Comparison of ENCODE assay signal across 1 cellular context in genomic region chr9:19901586-19901985, GRCh38.
A peak's percentile ranks its signal among the peaks of the same experiment; 100 is the strongest.
TF ChIP-seq lines count a peak whose summit lies in the region.

No MANE protein-coding gene starts in this region.

TF ChIP-seq in K562, 482 proteins besides CTCF, POLR2A, EP300 and RAD21 (continued from another document and continues in another):
- TF ChIP-seq CHD7 (IDR thresholded peaks at IDR 0.05; ENCODE audit: low read depth, low read length) = no peak
- TF ChIP-seq SIX5 (IDR thresholded peaks at IDR 0.05; ENCODE audit: borderline replicate concordance in 1 of 2, insufficient read depth in 1 of 2, low read depth in 1 of 2, low read length in 2 of 2) = no peak
- no peak for TF ChIP-seq ZNF316 (IDR thresholded peaks at IDR 0.05)
- TF ChIP-seq EP400 (IDR thresholded peaks at IDR 0.05) = no peak
- no peak for TF ChIP-seq SMAD4 (CRISPR knock-in tag; conservative IDR thresholded peaks at IDR 0.05)
- TF ChIP-seq E2F8 (IDR thresholded peaks at IDR 0.05; ENCODE audit: low read depth, partially characterized antibody) = no peak
- no peak for TF ChIP-seq RFX5 (IDR thresholded peaks at IDR 0.05; ENCODE audit: low read depth, low read length)
- peak; percentile 52 for TF ChIP-seq TAL1 (IDR thresholded peaks at IDR 0.05)
- TF ChIP-seq CBFA2T3 (IDR thresholded peaks at IDR 0.05) = peak; percentile 81
- no peak for TF ChIP-seq NR0B1 (IDR thresholded peaks at IDR 0.05; ENCODE audit: partially characterized antibody)
- no peak for TF ChIP-seq HIVEP1 (CRISPR knock-in tag; IDR thresholded peaks at IDR 0.05)
- peak; percentile 99 for TF ChIP-seq HMBOX1 (IDR thresholded peaks at IDR 0.05)
- TF ChIP-seq ZNF121 (CRISPR knock-in tag; conservative IDR thresholded peaks at IDR 0.05) = no peak
- TF ChIP-seq ZBTB12 (CRISPR knock-in tag; IDR thresholded peaks at IDR 0.05) = no peak
- no peak for TF ChIP-seq REST (CRISPR knock-in tag; IDR thresholded peaks at IDR 0.05; ENCODE audit: low read depth)
- no peak for TF ChIP-seq XRCC3 (IDR thresholded peaks at IDR 0.05)
- no peak for TF ChIP-seq SNIP1 (IDR thresholded peaks at IDR 0.05; ENCODE audit: low read depth)
- TF ChIP-seq STAG1 (CRISPR knock-in tag; IDR thresholded peaks at IDR 0.05; ENCODE audit: borderline replicate concordance) = no peak
- TF ChIP-seq GATA2 (CRISPR knock-in tag; IDR thresholded peaks at IDR 0.05) = peak; percentile 49; the same call in 1 of the 2 replicates
- no peak for TF ChIP-seq CTBP1 (IDR thresholded peaks at IDR 0.05; ENCODE audit: borderline replicate concordance)
- TF ChIP-seq ZNF232 (CRISPR knock-in tag; IDR thresholded peaks at IDR 0.05) = no peak
- TF ChIP-seq LCOR (CRISPR knock-in tag; IDR thresholded peaks at IDR 0.05) = peak; percentile 44; the same call in 1 of the 2 replicates
- TF ChIP-seq KLF16 (IDR thresholded peaks at IDR 0.05) = peak; percentile 54; the same call in 1 of the 2 replicates
- TF ChIP-seq PHF20 (IDR thresholded peaks at IDR 0.05; ENCODE audit: partially characterized antibody) = no peak
- TF ChIP-seq FOXM1 (IDR thresholded peaks at IDR 0.05; ENCODE audit: low read depth) = no peak
- TF ChIP-seq FOXM1 (CRISPR knock-in tag; IDR thresholded peaks at IDR 0.05; ENCODE audit: low read depth) = no peak
- TF ChIP-seq FOXA1 (IDR thresholded peaks at IDR 0.05; ENCODE audit: borderline replicate concordance) = no peak
- no peak for TF ChIP-seq ZKSCAN3 (CRISPR knock-in tag; IDR thresholded peaks at IDR 0.05)
- no peak for TF ChIP-seq ADNP (tag; IDR thresholded peaks at IDR 0.05)
- no peak for TF ChIP-seq ZNF561 (CRISPR knock-in tag; conservative IDR thresholded peaks at IDR 0.05)
- TF ChIP-seq SMARCA4 (IDR thresholded peaks at IDR 0.05) = peak; percentile 52; the same call in 1 of the 2 replicates
- TF ChIP-seq MCM7 (IDR thresholded peaks at IDR 0.05) = no peak
- no peak for TF ChIP-seq ZNF146 (CRISPR knock-in tag; IDR thresholded peaks at IDR 0.05; ENCODE audit: unreplicated experiment)
- no peak for TF ChIP-seq TFAM (CRISPR knock-in tag; conservative IDR thresholded peaks at IDR 0.05)
- no peak for TF ChIP-seq ATF7 (IDR thresholded peaks at IDR 0.05)
- no peak for TF ChIP-seq ZHX1 (conservative IDR thresholded peaks at IDR 0.05; ENCODE audit: low read length)
